In the genomic region with DNA sequence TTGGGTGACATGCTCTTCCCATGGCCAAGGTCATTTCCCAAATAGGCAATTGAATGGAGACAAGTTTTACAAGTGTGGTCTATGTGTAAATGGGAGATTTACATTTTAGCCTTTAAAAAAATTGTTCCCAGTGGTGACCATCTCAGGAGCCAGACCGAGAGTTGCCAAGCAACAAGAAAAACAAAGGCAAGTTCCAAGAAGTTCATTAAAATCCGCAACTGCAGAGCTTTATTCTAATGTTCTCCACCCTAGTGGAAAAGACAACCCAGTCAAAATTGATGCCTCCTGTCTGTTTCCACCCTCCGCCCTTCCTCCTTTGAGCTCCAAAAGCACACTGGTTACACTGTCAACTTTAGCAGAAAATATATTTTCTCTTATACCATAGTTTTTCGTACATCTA, we compare ENCODE assay signal across 18 cellular contexts. TPM values are rescaled to one million over a fixed set of nuclear protein-coding genes. Genes with fewer than 3 reads are reported as not detected.
DNase-seq lines count a peak whose midpoint lies in the region; ATAC-seq and TF ChIP-seq lines count a peak whose summit lies in the region.
"Had no signal": no experiment of that assay in that cellular context is flagged by ENCODE, and none has a peak within 500 bp of the region (broad histone marks: within the 10 kb centered on the region; RNA-seq: fewer than 3 reads in every experiment).

No MANE protein-coding gene starts in this region.

- peak; percentile 41 for ATAC-seq in gastroesophageal sphincter

- TF ChIP-seq EP300 in gastroesophageal sphincter (IDR thresholded peaks at IDR 0.05) = no peak

- WGBS in gastroesophageal sphincter (ENCODE audit: low coverage in 1 of 2), 2 donors = 16 to 27% methylated on average over 4 of the region's 4 CpGs

- peaks cover 2% of the 10 kb centered on the region for H3K27me3 Mint-ChIP-seq in activated T-helper 1 cell treated with anti-CD3 and anti-CD28 coated beads, Interleukin-12 subunit alpha, Interleukin-12 subunit beta, Interleukin-2, Interleukin-4 antibody, amounts not matched to agents 30 ng/mL and 10 ng/mL and 1 ng/mL, durations not matched to agents 14 hours and 24 hours and 36 hours (ENCODE audit: insufficient read depth)

- peaks cover 32% of the 10 kb centered on the region for H3K9me3 Mint-ChIP-seq in activated T-helper 1 cell treated with anti-CD3 and anti-CD28 coated beads, Interleukin-12 subunit alpha, Interleukin-12 subunit beta, Interleukin-2, Interleukin-4 antibody, amounts not matched to agents 30 ng/mL and 10 ng/mL and 1 ng/mL, durations not matched to agents 14 hours and 24 hours and 36 hours

- H3K4me3 ChIP-seq in AG10803 (ENCODE audit: low read length) (no peak overlapping the region), gastroesophageal sphincter (no peak overlapping the region)
- H3K4me3 ChIP-seq: PC-9 had no signal

- peaks cover 4 to 25% (median 12%) of the 10 kb centered on the region in 3 donors for H3K4me1 ChIP-seq in gastroesophageal sphincter
- H3K4me1 ChIP-seq: Caco-2 had no signal

- no peaks in the 10 kb centered on the region for H3K36me3 ChIP-seq in gastroesophageal sphincter

- no peak overlapping the region for H3K4me3 Mint-ChIP-seq in activated T-helper 1 cell treated with anti-CD3 and anti-CD28 coated beads, Interleukin-12 subunit alpha, Interleukin-12 subunit beta, Interleukin-2, Interleukin-4 antibody, amounts not matched to agents 30 ng/mL and 10 ng/mL and 1 ng/mL, durations not matched to agents 14 hours and 24 hours and 36 hours
- H3K4me3 Mint-ChIP-seq: B cell; CD4-positive, CD25-positive, alpha-beta regulatory T cell had no signal

- TF ChIP-seq CTCF in AG10803 (conservative IDR thresholded peaks at IDR 0.05; ENCODE audit: low read length) (no peak), gastroesophageal sphincter (IDR thresholded peaks at IDR 0.05) (no peak)

- H3K9me3 ChIP-seq in gastroesophageal sphincter = no peaks in the 10 kb centered on the region

- intact Hi-C loops in activated T-helper 1 cell treated with anti-CD3 and anti-CD28 coated beads, Interleukin-12 subunit alpha, Interleukin-12 subunit beta, Interleukin-2, Interleukin-4 antibody, amounts not matched to agents 30 ng/mL and 10 ng/mL and 1 ng/mL, durations not matched to agents 14 hours and 24 hours and 36 hours (cut with micrococcal nuclease) = no loop called here

- peaks cover 35% of the 10 kb centered on the region for H3K4me1 Mint-ChIP-seq in activated T-helper 1 cell treated with anti-CD3 and anti-CD28 coated beads, Interleukin-12 subunit alpha, Interleukin-12 subunit beta, Interleukin-2, Interleukin-4 antibody, amounts not matched to agents 30 ng/mL and 10 ng/mL and 1 ng/mL, durations not matched to agents 14 hours and 24 hours and 36 hours (ENCODE audit: low read depth)

- H3K27me3 ChIP-seq in gastroesophageal sphincter = no peaks in the 10 kb centered on the region

- no peak overlapping the region for H3K27ac Mint-ChIP-seq in activated T-helper 1 cell treated with anti-CD3 and anti-CD28 coated beads, Interleukin-12 subunit alpha, Interleukin-12 subunit beta, Interleukin-2, Interleukin-4 antibody, amounts not matched to agents 30 ng/mL and 10 ng/mL and 1 ng/mL, durations not matched to agents 14 hours and 24 hours and 36 hours
- H3K27ac Mint-ChIP-seq: B cell; CD4-positive, CD25-positive, alpha-beta regulatory T cell had no signal

- no peak overlapping the region for H3K27ac ChIP-seq in gastroesophageal sphincter
- H3K27ac ChIP-seq: KMS-11, PC-9 had no signal

- DNase-seq in AG10803 (ENCODE audit: low read depth) = peak; percentile 40
- peak; percentile 72 for DNase-seq in M059J (ENCODE audit: low read depth)
- peak; percentile 47 for DNase-seq in renal cortical epithelial cell (ENCODE audit: low read depth)
- DNase-seq in activated T-helper 1 cell treated with anti-CD3 and anti-CD28 coated beads, Interleukin-12 subunit alpha, Interleukin-12 subunit beta, Interleukin-2, Interleukin-4 antibody, amounts not matched to agents 30 ng/mL and 10 ng/mL and 1 ng/mL, durations not matched to agents 14 hours and 24 hours and 36 hours (ENCODE audit: low spot score) = no peak
- DNase-seq in NOMO-1 treated with dmso at 0.1 percent for 144 hours (lab: John Stamatoyannopoulos, UW; ENCODE audit: unreplicated experiment) = no peak
- DNase-seq in DMS53 treated with DMSO at 0.1 percent for 48 hours (lab: John Stamatoyannopoulos, UW; ENCODE audit: unreplicated experiment) = no peak
- DNase-seq: Caco-2; CD4-positive, CD25-positive, alpha-beta regulatory T cell; GOT3; NCI-H1048; NCI-H1436 treated with DMSO at 0.1 percent for 48 hours; NCI-H2081 treated with DMSO at 0.1 percent for 48 hours; NCI-H510A; NCI-H774; PC-9 had no signal

- H3K36me3 Mint-ChIP-seq in activated T-helper 1 cell treated with anti-CD3 and anti-CD28 coated beads, Interleukin-12 subunit alpha, Interleukin-12 subunit beta, Interleukin-2, Interleukin-4 antibody, amounts not matched to agents 30 ng/mL and 10 ng/mL and 1 ng/mL, durations not matched to agents 14 hours and 24 hours and 36 hours (ENCODE audit: low read depth) = peaks cover 13% of the 10 kb centered on the region
- H3K36me3 Mint-ChIP-seq: CD4-positive, CD25-positive, alpha-beta regulatory T cell had no signal

- no peak for TF ChIP-seq POLR2A in gastroesophageal sphincter (IDR thresholded peaks at IDR 0.05)

RNA-seq across cellular contexts. Expression of a gene that starts 33.2 kb away (rescaled TPM):
- 54.5 and 61.1 TPM in 2 replicates for total RNA-seq in M059J (2014; rRNA removed; shearing (Covaris generic))
- total RNA-seq in gastroesophageal sphincter (10 to 100 TPM; 24.7 to 78.4 (median 41.5) TPM), renal cortical epithelial cell (16.6 and 21.0 TPM in 2 replicates)
- 177 and 178 TPM in 2 replicates for total RNA-seq in activated T-helper 1 cell treated with anti-CD3 and anti-CD28 coated beads, Interleukin-12 subunit alpha, Interleukin-12 subunit beta, Interleukin-2, Interleukin-4 antibody, amounts not matched to agents 30 ng/mL and 10 ng/mL and 1 ng/mL, durations not matched to agents 14 hours and 24 hours and 36 hours

Comparison
In these comparisons a context has a peak if more than half of its experiments do, and no peak if none do; other contexts are left out.
1. DNase-seq: peak in AG10803 (single experiment), M059J (single experiment) and renal cortical epithelial cell (single experiment); none in activated T-helper 1 cell treated with anti-CD3 and anti-CD28 coated beads, Interleukin-12 subunit alpha, Interleukin-12 subunit beta, Interleukin-2, Interleukin-4 antibody, amounts not matched to agents 30 ng/mL and 10 ng/mL and 1 ng/mL, durations not matched to agents 14 hours and 24 hours and 36 hours (single experiment), NOMO-1 treated with dmso at 0.1 percent for 144 hours (single experiment) and DMS53 treated with DMSO at 0.1 percent for 48 hours (single experiment).